ENCODE assay signal across 1 cellular context in the genomic region with DNA sequence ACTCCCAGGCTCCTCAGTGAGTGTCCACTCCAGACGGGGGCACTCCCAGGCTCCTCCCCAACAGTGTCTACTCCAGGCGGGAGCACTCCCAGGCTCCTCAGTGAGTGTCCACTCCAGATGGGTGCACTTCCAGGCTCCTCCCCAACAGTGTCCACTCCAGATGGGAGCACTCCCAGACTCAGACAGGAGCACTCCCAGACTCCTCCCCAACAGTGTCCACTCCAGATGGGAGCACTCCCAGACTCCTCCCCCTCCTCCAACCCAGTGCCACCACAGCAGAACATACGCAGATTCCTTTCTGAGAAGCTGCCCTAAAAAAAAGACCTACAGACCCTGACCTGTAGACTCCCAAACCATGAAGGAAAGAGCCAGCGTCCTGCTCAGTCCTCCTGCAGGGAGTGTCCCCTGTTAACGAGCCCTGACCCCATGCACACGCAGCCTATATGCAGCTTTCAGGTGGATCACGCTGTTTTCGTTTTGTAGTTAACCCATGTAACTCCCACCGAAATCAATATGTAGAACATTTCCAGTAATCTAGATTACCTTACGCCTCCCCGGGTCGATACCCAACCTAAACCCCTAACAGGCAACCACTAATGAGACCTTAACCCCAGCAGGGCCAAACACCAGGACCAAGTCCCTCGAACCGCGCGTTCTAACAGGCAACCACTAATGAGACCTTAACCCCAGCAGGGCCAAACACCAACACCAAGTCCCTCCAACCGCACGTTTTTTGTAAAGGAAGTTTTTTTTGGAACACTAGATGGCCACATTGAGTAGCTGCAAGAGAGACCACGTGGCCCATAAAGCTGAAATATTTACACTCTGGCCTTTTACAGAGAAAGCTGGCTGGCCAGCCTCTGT.
TF ChIP-seq lines count a peak whose summit lies in the region.

No MANE protein-coding gene starts in this region.

TF ChIP-seq in K562, 482 proteins besides CTCF, POLR2A, EP300 and RAD21 (continued from another document and continues in another):
- TF ChIP-seq, protein P1, sequence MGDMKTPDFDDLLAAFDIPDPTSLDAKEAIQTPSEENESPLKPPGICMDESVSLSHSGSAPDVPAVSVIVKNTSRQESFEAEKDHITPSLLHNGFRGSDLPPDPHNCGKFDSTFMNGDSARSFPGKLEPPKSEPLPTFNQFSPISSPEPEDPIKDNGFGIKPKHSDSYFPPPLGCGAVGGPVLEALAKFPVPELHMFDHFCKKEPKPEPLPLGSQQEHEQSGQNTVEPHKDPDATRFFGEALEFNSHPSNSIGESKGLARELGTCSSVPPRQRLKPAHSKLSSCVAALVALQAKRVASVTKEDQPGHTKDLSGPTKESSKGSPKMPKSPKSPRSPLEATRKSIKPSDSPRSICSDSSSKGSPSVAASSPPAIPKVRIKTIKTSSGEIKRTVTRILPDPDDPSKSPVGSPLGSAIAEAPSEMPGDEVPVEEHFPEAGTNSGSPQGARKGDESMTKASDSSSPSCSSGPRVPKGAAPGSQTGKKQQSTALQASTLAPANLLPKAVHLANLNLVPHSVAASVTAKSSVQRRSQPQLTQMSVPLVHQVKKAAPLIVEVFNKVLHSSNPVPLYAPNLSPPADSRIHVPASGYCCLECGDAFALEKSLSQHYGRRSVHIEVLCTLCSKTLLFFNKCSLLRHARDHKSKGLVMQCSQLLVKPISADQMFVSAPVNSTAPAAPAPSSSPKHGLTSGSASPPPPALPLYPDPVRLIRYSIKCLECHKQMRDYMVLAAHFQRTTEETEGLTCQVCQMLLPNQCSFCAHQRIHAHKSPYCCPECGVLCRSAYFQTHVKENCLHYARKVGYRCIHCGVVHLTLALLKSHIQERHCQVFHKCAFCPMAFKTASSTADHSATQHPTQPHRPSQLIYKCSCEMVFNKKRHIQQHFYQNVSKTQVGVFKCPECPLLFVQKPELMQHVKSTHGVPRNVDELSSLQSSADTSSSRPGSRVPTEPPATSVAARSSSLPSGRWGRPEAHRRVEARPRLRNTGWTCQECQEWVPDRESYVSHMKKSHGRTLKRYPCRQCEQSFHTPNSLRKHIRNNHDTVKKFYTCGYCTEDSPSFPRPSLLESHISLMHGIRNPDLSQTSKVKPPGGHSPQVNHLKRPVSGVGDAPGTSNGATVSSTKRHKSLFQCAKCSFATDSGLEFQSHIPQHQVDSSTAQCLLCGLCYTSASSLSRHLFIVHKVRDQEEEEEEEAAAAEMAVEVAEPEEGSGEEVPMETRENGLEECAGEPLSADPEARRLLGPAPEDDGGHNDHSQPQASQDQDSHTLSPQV (IDR thresholded peaks at IDR 0.05): peak; percentile 82
- TF ChIP-seq RB1 (IDR thresholded peaks at IDR 0.05; ENCODE audit: low read depth) (no peak), RBM17 (IDR thresholded peaks at IDR 0.05; ENCODE audit: borderline replicate concordance, low read depth, low read length) (no peak), HDAC1 (IDR thresholded peaks at IDR 0.05) (no peak; a peak in 1 of 4 replicates), NFIX (CRISPR knock-in tag; IDR thresholded peaks at IDR 0.05; ENCODE audit: low read depth) (no peak), BHLHE40 (IDR thresholded peaks at IDR 0.05; ENCODE audit: low read length) (peak; percentile 69), SIN3B (IDR thresholded peaks at IDR 0.05; ENCODE audit: low read depth) (no peak), RBM22 (IDR thresholded peaks at IDR 0.05; ENCODE audit: low read depth, low read length, poor library complexity, severe bottlenecking) (no peak), FIP1L1 (IDR thresholded peaks at IDR 0.05; ENCODE audit: low read depth, low read length, poor library complexity, severe bottlenecking) (no peak), ZNF436 (CRISPR knock-in tag; IDR thresholded peaks at IDR 0.05) (no peak), HMG20A (CRISPR knock-in tag; conservative IDR thresholded peaks at IDR 0.05) (no peak), KLF16 (IDR thresholded peaks at IDR 0.05) (peak; percentile 55; the same call in 1 of the 2 replicates), MEIS2 (IDR thresholded peaks at IDR 0.05; ENCODE audit: partially characterized antibody) (peak; percentile 92), ZNF232 (CRISPR knock-in tag; IDR thresholded peaks at IDR 0.05) (no peak), SMAD1 (IDR thresholded peaks at IDR 0.05; ENCODE audit: low read depth, low read length, partially characterized antibody) (no peak), MYC (IDR thresholded peaks at IDR 0.05; ENCODE audit: low read depth, low read length) (peak; percentile 96), MYC (CRISPR knock-in tag; IDR thresholded peaks at IDR 0.05; ENCODE audit: borderline replicate concordance, low read depth) (no peak), CTBP1 (IDR thresholded peaks at IDR 0.05; ENCODE audit: borderline replicate concordance) (no peak), ZNF408 (CRISPR knock-in tag; IDR thresholded peaks at IDR 0.05; ENCODE audit: low read depth) (no peak), BCOR (IDR thresholded peaks at IDR 0.05) (no peak), PHB (CRISPR knock-in tag; IDR thresholded peaks at IDR 0.05) (no peak), MECOM (CRISPR knock-in tag; IDR thresholded peaks at IDR 0.05) (no peak), L3MBTL2 (IDR thresholded peaks at IDR 0.05) (peak; percentile 93), MCM2 (IDR thresholded peaks at IDR 0.05; ENCODE audit: low read depth) (peak; percentile 71; the same call in 1 of the 2 replicates), DPF2 (IDR thresholded peaks at IDR 0.05) (0 out of 2 replicates have a peak, but pooled peaks have one; percentile 34), CXXC5 (CRISPR knock-in tag; IDR thresholded peaks at IDR 0.05) (no peak), ZBED1 (IDR thresholded peaks at IDR 0.05) (no peak), TEAD2 (tag; IDR thresholded peaks at IDR 0.05) (no peak), ASH1L (IDR thresholded peaks at IDR 0.05; ENCODE audit: borderline replicate concordance, low read depth, partially characterized antibody) (no peak), CBFA2T2 (conservative IDR thresholded peaks at IDR 0.05) (peak; percentile 49; the same call in 1 of the 2 replicates), ZNF699 (CRISPR knock-in tag; IDR thresholded peaks at IDR 0.05; ENCODE audit: insufficient replicate concordance) (no peak), KDM2B (CRISPR knock-in tag; IDR thresholded peaks at IDR 0.05) (no peak), RAD51 (IDR thresholded peaks at IDR 0.05; ENCODE audit: borderline replicate concordance, low read depth) (peak; percentile 92), SETDB1 (IDR thresholded peaks at IDR 0.05; ENCODE audit: low read length) (no peak)
- TF ChIP-seq, protein P2, sequence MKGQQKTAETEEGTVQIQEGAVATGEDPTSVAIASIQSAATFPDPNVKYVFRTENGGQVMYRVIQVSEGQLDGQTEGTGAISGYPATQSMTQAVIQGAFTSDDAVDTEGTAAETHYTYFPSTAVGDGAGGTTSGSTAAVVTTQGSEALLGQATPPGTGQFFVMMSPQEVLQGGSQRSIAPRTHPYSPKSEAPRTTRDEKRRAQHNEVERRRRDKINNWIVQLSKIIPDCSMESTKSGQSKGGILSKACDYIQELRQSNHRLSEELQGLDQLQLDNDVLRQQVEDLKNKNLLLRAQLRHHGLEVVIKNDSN (CRISPR knock-in tag; IDR thresholded peaks at IDR 0.05): peak; percentile 95
- TF ChIP-seq, protein P3, sequence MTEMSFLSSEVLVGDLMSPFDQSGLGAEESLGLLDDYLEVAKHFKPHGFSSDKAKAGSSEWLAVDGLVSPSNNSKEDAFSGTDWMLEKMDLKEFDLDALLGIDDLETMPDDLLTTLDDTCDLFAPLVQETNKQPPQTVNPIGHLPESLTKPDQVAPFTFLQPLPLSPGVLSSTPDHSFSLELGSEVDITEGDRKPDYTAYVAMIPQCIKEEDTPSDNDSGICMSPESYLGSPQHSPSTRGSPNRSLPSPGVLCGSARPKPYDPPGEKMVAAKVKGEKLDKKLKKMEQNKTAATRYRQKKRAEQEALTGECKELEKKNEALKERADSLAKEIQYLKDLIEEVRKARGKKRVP (CRISPR knock-in tag; IDR thresholded peaks at IDR 0.05): no peak
- TF ChIP-seq, protein P4, sequence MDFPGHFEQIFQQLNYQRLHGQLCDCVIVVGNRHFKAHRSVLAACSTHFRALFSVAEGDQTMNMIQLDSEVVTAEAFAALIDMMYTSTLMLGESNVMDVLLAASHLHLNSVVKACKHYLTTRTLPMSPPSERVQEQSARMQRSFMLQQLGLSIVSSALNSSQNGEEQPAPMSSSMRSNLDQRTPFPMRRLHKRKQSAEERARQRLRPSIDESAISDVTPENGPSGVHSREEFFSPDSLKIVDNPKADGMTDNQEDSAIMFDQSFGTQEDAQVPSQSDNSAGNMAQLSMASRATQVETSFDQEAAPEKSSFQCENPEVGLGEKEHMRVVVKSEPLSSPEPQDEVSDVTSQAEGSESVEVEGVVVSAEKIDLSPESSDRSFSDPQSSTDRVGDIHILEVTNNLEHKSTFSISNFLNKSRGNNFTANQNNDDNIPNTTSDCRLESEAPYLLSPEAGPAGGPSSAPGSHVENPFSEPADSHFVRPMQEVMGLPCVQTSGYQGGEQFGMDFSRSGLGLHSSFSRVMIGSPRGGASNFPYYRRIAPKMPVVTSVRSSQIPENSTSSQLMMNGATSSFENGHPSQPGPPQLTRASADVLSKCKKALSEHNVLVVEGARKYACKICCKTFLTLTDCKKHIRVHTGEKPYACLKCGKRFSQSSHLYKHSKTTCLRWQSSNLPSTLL (IDR thresholded peaks at IDR 0.05): no peak
- TF ChIP-seq, protein P5, sequence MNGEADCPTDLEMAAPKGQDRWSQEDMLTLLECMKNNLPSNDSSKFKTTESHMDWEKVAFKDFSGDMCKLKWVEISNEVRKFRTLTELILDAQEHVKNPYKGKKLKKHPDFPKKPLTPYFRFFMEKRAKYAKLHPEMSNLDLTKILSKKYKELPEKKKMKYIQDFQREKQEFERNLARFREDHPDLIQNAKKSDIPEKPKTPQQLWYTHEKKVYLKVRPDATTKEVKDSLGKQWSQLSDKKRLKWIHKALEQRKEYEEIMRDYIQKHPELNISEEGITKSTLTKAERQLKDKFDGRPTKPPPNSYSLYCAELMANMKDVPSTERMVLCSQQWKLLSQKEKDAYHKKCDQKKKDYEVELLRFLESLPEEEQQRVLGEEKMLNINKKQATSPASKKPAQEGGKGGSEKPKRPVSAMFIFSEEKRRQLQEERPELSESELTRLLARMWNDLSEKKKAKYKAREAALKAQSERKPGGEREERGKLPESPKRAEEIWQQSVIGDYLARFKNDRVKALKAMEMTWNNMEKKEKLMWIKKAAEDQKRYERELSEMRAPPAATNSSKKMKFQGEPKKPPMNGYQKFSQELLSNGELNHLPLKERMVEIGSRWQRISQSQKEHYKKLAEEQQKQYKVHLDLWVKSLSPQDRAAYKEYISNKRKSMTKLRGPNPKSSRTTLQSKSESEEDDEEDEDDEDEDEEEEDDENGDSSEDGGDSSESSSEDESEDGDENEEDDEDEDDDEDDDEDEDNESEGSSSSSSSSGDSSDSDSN (IDR thresholded peaks at IDR 0.05; ENCODE audit: borderline replicate concordance in 1 of 2, low read depth in 2 of 2, low read length in 2 of 2): no peak
- TF ChIP-seq, protein P6, sequence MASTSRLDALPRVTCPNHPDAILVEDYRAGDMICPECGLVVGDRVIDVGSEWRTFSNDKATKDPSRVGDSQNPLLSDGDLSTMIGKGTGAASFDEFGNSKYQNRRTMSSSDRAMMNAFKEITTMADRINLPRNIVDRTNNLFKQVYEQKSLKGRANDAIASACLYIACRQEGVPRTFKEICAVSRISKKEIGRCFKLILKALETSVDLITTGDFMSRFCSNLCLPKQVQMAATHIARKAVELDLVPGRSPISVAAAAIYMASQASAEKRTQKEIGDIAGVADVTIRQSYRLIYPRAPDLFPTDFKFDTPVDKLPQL (IDR thresholded peaks at IDR 0.05; ENCODE audit: extremely low read depth, insufficient read length): no peak
- TF ChIP-seq, protein P7, sequence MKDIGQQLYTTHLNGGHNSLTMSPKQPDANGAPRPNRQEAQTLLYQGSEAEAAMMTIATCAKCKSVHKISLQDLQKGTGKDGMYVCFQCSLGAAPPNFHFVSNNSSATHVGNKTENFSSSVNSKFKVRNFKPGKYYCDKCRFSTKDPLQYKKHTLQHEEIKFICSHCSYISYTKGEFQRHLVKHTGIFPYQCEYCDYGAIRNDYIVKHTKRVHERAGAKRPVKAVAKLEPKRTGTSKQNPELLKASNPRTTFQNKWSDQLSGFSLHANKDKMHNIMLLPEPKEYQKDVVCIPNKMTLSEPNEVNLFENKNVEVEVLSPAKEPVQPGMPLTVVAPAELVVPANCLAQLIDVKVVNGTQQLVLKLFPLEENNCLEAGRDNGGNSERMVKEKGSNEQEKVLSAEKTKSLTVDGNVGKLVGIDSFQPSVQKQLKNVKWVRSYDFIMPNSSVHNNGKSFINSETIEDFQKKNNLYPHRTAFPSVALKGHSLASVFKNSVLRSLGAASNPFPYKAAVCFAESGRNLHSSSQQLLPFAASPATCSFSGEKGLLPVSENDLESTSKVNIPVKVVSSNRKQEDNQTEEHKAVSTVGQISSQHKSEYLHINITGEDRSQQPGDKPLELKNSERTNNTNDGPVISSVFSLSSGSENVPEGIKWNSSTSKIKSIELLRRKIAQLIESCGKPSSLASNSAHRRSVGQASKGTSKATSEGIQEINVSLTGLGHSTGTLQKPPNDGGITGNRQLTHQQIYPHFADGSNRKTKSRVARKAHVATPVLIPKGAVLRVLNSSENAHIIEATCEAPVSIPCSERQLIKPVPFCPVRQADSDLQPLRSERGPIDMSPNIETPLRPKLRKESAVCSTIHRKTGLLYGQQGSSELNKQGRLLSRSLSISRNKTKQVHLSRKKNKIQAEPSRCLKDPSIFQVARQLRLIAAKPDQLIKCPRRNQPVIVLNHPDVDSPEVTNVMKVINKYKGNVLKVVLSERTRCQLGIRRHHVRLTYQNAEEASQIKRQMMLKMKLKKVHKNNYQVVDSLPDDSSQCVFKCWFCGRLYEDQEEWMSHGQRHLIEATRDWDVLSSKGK (CRISPR knock-in tag; IDR thresholded peaks at IDR 0.05): no peak
- TF ChIP-seq, protein P8, sequence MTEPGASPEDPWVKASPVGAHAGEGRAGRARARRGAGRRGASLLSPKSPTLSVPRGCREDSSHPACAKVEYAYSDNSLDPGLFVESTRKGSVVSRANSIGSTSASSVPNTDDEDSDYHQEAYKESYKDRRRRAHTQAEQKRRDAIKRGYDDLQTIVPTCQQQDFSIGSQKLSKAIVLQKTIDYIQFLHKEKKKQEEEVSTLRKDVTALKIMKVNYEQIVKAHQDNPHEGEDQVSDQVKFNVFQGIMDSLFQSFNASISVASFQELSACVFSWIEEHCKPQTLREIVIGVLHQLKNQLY (CRISPR knock-in tag; conservative IDR thresholded peaks at IDR 0.05): no peak
- TF ChIP-seq, protein P9, sequence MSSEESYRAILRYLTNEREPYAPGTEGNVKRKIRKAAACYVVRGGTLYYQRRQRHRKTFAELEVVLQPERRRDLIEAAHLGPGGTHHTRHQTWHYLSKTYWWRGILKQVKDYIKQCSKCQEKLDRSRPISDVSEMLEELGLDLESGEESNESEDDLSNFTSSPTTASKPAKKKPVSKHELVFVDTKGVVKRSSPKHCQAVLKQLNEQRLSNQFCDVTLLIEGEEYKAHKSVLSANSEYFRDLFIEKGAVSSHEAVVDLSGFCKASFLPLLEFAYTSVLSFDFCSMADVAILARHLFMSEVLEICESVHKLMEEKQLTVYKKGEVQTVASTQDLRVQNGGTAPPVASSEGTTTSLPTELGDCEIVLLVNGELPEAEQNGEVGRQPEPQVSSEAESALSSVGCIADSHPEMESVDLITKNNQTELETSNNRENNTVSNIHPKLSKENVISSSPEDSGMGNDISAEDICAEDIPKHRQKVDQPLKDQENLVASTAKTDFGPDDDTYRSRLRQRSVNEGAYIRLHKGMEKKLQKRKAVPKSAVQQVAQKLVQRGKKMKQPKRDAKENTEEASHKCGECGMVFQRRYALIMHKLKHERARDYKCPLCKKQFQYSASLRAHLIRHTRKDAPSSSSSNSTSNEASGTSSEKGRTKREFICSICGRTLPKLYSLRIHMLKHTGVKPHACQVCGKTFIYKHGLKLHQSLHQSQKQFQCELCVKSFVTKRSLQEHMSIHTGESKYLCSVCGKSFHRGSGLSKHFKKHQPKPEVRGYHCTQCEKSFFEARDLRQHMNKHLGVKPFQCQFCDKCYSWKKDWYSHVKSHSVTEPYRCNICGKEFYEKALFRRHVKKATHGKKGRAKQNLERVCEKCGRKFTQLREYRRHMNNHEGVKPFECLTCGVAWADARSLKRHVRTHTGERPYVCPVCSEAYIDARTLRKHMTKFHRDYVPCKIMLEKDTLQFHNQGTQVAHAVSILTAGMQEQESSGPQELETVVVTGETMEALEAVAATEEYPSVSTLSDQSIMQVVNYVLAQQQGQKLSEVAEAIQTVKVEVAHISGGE (CRISPR knock-in tag; IDR thresholded peaks at IDR 0.05): no peak
